15 cellular contexts compared by ENCODE assay signal in the genomic region with DNA sequence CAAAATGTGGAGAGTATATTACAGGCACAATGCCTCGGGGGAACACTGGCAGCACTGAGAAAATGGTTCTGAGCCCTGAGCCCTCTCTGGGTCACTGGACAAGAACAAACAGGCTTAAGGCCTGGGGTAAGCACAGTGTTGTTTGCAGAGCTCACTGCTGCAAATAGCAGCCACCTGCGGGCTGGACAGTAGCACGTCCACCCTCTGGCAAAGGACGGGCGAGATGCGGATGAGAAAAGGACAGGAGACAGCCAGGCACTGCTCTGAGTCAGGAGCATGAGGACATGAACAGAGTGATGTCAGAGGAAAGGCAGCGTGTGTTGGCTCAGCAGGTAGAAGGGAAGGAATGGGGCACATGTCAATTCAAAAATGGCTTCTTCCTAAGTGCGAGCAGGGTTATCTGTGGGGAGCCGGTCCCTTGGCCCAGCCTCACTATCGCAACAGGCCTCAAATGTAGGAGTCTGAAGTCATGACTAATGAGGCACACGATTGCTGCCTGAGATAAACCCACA. TPM values are rescaled to one million over a fixed set of nuclear protein-coding genes. Genes with fewer than 3 reads are reported as not detected.
DNase-seq lines count a peak whose midpoint lies in the region; ATAC-seq and TF ChIP-seq lines count a peak whose summit lies in the region.
"Had no signal": no experiment of that assay in that cellular context is flagged by ENCODE, and none has a peak within 500 bp of the region (broad histone marks: within the 10 kb centered on the region; RNA-seq: fewer than 3 reads in every experiment).

No MANE protein-coding gene starts in this region.

- no peak overlapping the region for H3K4me3 ChIP-seq in Caco-2 (ENCODE audit: low read depth, low read length)
- no peak overlapping the region for H3K4me3 ChIP-seq in gastroesophageal sphincter

- H3K27ac Mint-ChIP-seq in Caco-2 (ENCODE audit: unreplicated experiment) (peak overlapping the region; percentile 16), mesothelial cell of epicardium (peak overlapping the region; percentile 64), Calu3 (ENCODE audit: unreplicated experiment) (no peak overlapping the region)
- H3K27ac Mint-ChIP-seq: T-cell had no signal

- POLR2A ChIA-PET in Caco-2 (lab: Charles Lee), result no interaction called here

- no peak for TF ChIP-seq EP300 in gastroesophageal sphincter (IDR thresholded peaks at IDR 0.05)

- peaks cover 25% of the 10 kb centered on the region for H3K4me1 Mint-ChIP-seq in Caco-2 (ENCODE audit: low read depth, unreplicated experiment)
- peaks cover 27% of the 10 kb centered on the region for H3K4me1 Mint-ChIP-seq in mesothelial cell of epicardium
- no peaks in the 10 kb centered on the region for H3K4me1 Mint-ChIP-seq in Calu3 (ENCODE audit: low read depth, unreplicated experiment)

- CTCF ChIA-PET in Caco-2 (lab: Charles Lee), result no interaction called here
- CTCF ChIA-PET in Calu3 (lab: Charles Lee), result no interaction called here

- 42 to 87% methylated on average over 4 to 5 of the region's 11 CpGs for WGBS in gastroesophageal sphincter (ENCODE audit: low coverage in 1 of 2), 2 donors

- H3K9me3 ChIP-seq in Caco-2 (no peaks in the 10 kb centered on the region), gastroesophageal sphincter (no peaks in the 10 kb centered on the region)

- intact Hi-C loops in Caco-2 (cut with micrococcal nuclease; ENCODE audit: unreplicated experiment) (no loop called here), Calu3 (cut with micrococcal nuclease; ENCODE audit: unreplicated experiment) (no loop called here)

- ATAC-seq in HG02610 (IDR thresholded peaks at IDR 0.05; ENCODE audit: unreplicated experiment), result no peak
- no peak for ATAC-seq in gastroesophageal sphincter
- ATAC-seq: T-cell had no signal

- peak; percentile 33 to 38 for DNase-seq in Caco-2
- peak; percentile 9 for DNase-seq in NCI-H226
- peak; percentile 80 for DNase-seq in cerebellum (ENCODE audit: low spot score)
- DNase-seq in mesothelial cell of epicardium (ENCODE audit: low spot score in 2 of 2, unreplicated experiment in 2 of 2), result no peak
- DNase-seq in NAMALWA (ENCODE audit: low spot score), result no peak
- no peak for DNase-seq in Calu3
- DNase-seq: activated CD4-positive, alpha-beta T cell treated with anti-CD3 and anti-CD28 coated beads for 48 hours; aorta; DND-41; stimulated activated CD4-positive, alpha-beta T cell treated with anti-CD3 and anti-CD28 coated beads, Interleukin-4, amount 100 ng/mL, for 4 hours; stimulated activated naive CD4-positive, alpha-beta T cell treated with Interleukin-2 at 50 U/mL for 16 hours; T-cell had no signal

- no peaks in the 10 kb centered on the region for H3K27me3 Mint-ChIP-seq in Caco-2 (ENCODE audit: insufficient read depth, unreplicated experiment)
- H3K27me3 Mint-ChIP-seq in mesothelial cell of epicardium (ENCODE audit: low read depth), result no peaks in the 10 kb centered on the region
- no peaks in the 10 kb centered on the region for H3K27me3 Mint-ChIP-seq in Calu3 (ENCODE audit: unreplicated experiment)
- H3K27me3 Mint-ChIP-seq: T-cell had no signal

- TF ChIP-seq CTCF in Caco-2 (IDR thresholded peaks at IDR 0.05; ENCODE audit: insufficient read depth in 1 of 2, low read depth in 1 of 2, low read length in 1 of 2, severe bottlenecking in 1 of 2, unreplicated experiment in 1 of 2) (no peak), mesothelial cell of epicardium (IDR thresholded peaks at IDR 0.05; ENCODE audit: unreplicated experiment) (no peak), Calu3 (IDR thresholded peaks at IDR 0.05; ENCODE audit: unreplicated experiment) (no peak), gastroesophageal sphincter (IDR thresholded peaks at IDR 0.05) (no peak)

- H3K27ac ChIP-seq in gastroesophageal sphincter, result no peak overlapping the region
- H3K27ac ChIP-seq: HL-60 had no signal

- H3K36me3 Mint-ChIP-seq in Caco-2 (ENCODE audit: insufficient read depth, unreplicated experiment), result no peaks in the 10 kb centered on the region
- no peaks in the 10 kb centered on the region for H3K36me3 Mint-ChIP-seq in mesothelial cell of epicardium
- H3K36me3 Mint-ChIP-seq in Calu3 (ENCODE audit: insufficient read depth, unreplicated experiment), result no peaks in the 10 kb centered on the region

- H3K27me3 ChIP-seq in Caco-2 (replicated peaks; ENCODE audit: control insufficient read depth, insufficient read depth, low read length), result no peaks in the 10 kb centered on the region
- no peaks in the 10 kb centered on the region for H3K27me3 ChIP-seq in gastroesophageal sphincter

- no TSS peak for BruUV-seq in Caco-2 (replicated peaks; lab: Mats Ljungman, UMichigan)
- no TSS peak for BruUV-seq in Calu3 (replicated peaks; lab: Mats Ljungman, UMichigan)

- H3K36me3 ChIP-seq in Caco-2 (ENCODE audit: control insufficient read depth, insufficient read depth, low read length) (no peaks in the 10 kb centered on the region), gastroesophageal sphincter (no peaks in the 10 kb centered on the region)

- H3K4me3 Mint-ChIP-seq in Caco-2 (ENCODE audit: unreplicated experiment) (no peak overlapping the region), mesothelial cell of epicardium (no peak overlapping the region), Calu3 (ENCODE audit: low read depth, unreplicated experiment) (no peak overlapping the region)
- H3K4me3 Mint-ChIP-seq: T-cell had no signal

- TF ChIP-seq POLR2A in gastroesophageal sphincter (IDR thresholded peaks at IDR 0.05), result no peak

- no peaks in the 10 kb centered on the region for H3K9me3 Mint-ChIP-seq in Caco-2 (ENCODE audit: unreplicated experiment)
- H3K9me3 Mint-ChIP-seq in mesothelial cell of epicardium, result no peaks in the 10 kb centered on the region
- H3K9me3 Mint-ChIP-seq in Calu3 (ENCODE audit: low read depth, unreplicated experiment), result no peaks in the 10 kb centered on the region
- H3K9me3 Mint-ChIP-seq: T-cell had no signal

- H3K4me1 ChIP-seq in Caco-2 (peaks cover 16% of the 10 kb centered on the region), gastroesophageal sphincter (no peaks in the 10 kb centered on the region)

RNA-seq across cellular contexts. Expression of a gene that starts 25.9 kb away (rescaled TPM):
- total RNA-seq in Caco-2 (2022) (14.7 and 17.6 TPM in 2 replicates), cerebellum (3.9 TPM), mesothelial cell of epicardium (0.92 to 1.2 TPM (median 1.1 TPM) in 3 replicates), Calu3 (2022) (27.5 and 50.0 TPM in 2 replicates), gastroesophageal sphincter (under 1 TPM; 0.07 to 0.47 (median 0.21) TPM)

Comparison
In these comparisons a context has a peak if more than half of its experiments do, and no peak if none do; other contexts are left out.
1. DNase-seq: peak in Caco-2 (2 of 2), NCI-H226 (single experiment) and cerebellum (single experiment); none in mesothelial cell of epicardium (0 of 2), NAMALWA (single experiment) and Calu3 (single experiment).